ENCODE assay signal across 11 cellular contexts in the genomic region with DNA sequence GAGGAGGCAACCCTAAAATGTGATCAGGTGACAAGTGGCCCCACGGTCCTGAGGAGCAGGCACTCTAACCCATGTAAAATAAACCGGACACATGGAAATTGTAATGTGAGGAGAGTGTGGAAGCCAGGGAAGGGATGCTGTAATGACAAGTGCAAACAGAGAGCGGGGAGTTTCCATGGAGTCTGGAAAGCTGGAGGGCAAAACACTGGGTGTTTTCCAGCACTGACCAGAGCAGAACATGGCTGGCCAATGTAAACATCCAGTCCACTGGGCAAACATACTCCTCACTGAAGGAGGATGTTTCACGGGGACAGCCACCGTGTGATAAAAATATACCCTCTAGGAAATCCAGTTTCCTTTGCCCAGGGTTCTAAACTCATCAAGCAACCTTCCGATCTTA.
DNase-seq lines count a peak whose midpoint lies in the region; ATAC-seq and TF ChIP-seq lines count a peak whose summit lies in the region.
"Had no signal": no experiment of that assay in that cellular context is flagged by ENCODE, and none has a peak within 500 bp of the region (broad histone marks: within the 10 kb centered on the region; RNA-seq: fewer than 3 reads in every experiment).

No MANE protein-coding gene starts in this region.

- H4K91ac ChIP-seq in IMR-90 (ENCODE audit: insufficient read depth, low read depth, low read length), result no peak overlapping the region

- H2BK5ac ChIP-seq in IMR-90 (ENCODE audit: low read depth, low read length, poor library complexity, severe bottlenecking), result no peak overlapping the region

- H3K56ac ChIP-seq in IMR-90 (ENCODE audit: extremely low read depth, insufficient read depth, low read length), result no peak overlapping the region

- H3K36me3 ChIP-seq in IMR-90 (ENCODE audit: control insufficient read depth, insufficient read depth, low read length), result no peaks in the 10 kb centered on the region
- H3K36me3 ChIP-seq in colonic mucosa, result no peaks in the 10 kb centered on the region
- H3K36me3 ChIP-seq: WERI-Rb-1 had no signal

- H3K4me3 ChIP-seq in IMR-90 (ENCODE audit: insufficient read depth, low read depth, low read length), result no peak overlapping the region
- H3K4me3 ChIP-seq in colonic mucosa, result no peak overlapping the region

- dilution Hi-C loops in IMR-90 (cut with HindIII; ENCODE audit: low sequenced_read_pairs, unreplicated experiment), result no loop called here

- H3K4me1 ChIP-seq in IMR-90 (ENCODE audit: control insufficient read depth, insufficient read depth, low read length) (peaks cover 2% of the 10 kb centered on the region; the same call in 1 of the 2 replicates), colonic mucosa (no peaks in the 10 kb centered on the region)

- H3K27ac Mint-ChIP-seq in chondrocyte (ENCODE audit: unreplicated experiment), result peak overlapping the region; percentile 73
- peak overlapping the region; percentile 83 for H3K27ac Mint-ChIP-seq in progenitor cell of endocrine pancreas
- no peak overlapping the region for H3K27ac Mint-ChIP-seq in activated T-helper 17 cell treated with anti-CD3 and anti-CD28 coated beads, Interleukin-2, amount 50 U/mL, for 72 hours

- H3K9me3 Mint-ChIP-seq in chondrocyte (ENCODE audit: low read depth) (peaks cover 3% of the 10 kb centered on the region), progenitor cell of endocrine pancreas (ENCODE audit: low read depth) (no peaks in the 10 kb centered on the region)
- H3K9me3 Mint-ChIP-seq in activated T-helper 17 cell treated with anti-CD3 and anti-CD28 coated beads, Interleukin-2, amount 50 U/mL, for 72 hours, result no peaks in the 10 kb centered on the region

- no peak overlapping the region for H3K4me2 ChIP-seq in IMR-90 (ENCODE audit: low read depth, low read length)

- H3K27me3 ChIP-seq in IMR-90 (ENCODE audit: control insufficient read depth, insufficient read depth, low read length), result no peaks in the 10 kb centered on the region
- H3K27me3 ChIP-seq in colonic mucosa, result no peaks in the 10 kb centered on the region

- BruUV-seq in IMR-90 (replicated peaks; lab: Mats Ljungman, UMichigan), result no TSS peak

- no peak overlapping the region; the same call in 1 of the 2 replicates for H2AK5ac ChIP-seq in IMR-90 (ENCODE audit: low read depth, low read length)

- POLR2A ChIA-PET in IMR-90 (lab: Charles Lee; ENCODE audit: unreplicated experiment), result no interaction called here

- H3K4me3 Mint-ChIP-seq in chondrocyte (ENCODE audit: unreplicated experiment), result no peak overlapping the region
- no peak overlapping the region for H3K4me3 Mint-ChIP-seq in progenitor cell of endocrine pancreas (ENCODE audit: low read depth)
- no peak overlapping the region for H3K4me3 Mint-ChIP-seq in activated T-helper 17 cell treated with anti-CD3 and anti-CD28 coated beads, Interleukin-2, amount 50 U/mL, for 72 hours

- H3K36me3 Mint-ChIP-seq in chondrocyte (ENCODE audit: low read depth) (no peaks in the 10 kb centered on the region), progenitor cell of endocrine pancreas (ENCODE audit: insufficient read depth) (no peaks in the 10 kb centered on the region)
- H3K36me3 Mint-ChIP-seq in activated T-helper 17 cell treated with anti-CD3 and anti-CD28 coated beads, Interleukin-2, amount 50 U/mL, for 72 hours (ENCODE audit: low read depth), result peaks cover 7% of the 10 kb centered on the region

- in situ Hi-C loops in IMR-90 (cut with MboI; ENCODE audit: low sequenced_read_pairs), result no loop called here

- TF ChIP-seq CTCF in IMR-90 (conservative IDR thresholded peaks at IDR 0.05; ENCODE audit: low read depth, low read length), result no peak
- TF ChIP-seq CTCF in chondrocyte (IDR thresholded peaks at IDR 0.05), result no peak
- no peak for TF ChIP-seq CTCF in progenitor cell of endocrine pancreas (IDR thresholded peaks at IDR 0.05; ENCODE audit: unreplicated experiment)
- TF ChIP-seq CTCF in colonic mucosa (IDR thresholded peaks at IDR 0.05), result no peak

- H3K79me1 ChIP-seq in IMR-90 (ENCODE audit: low read depth in 1 of 2, low read length in 2 of 2), result no peaks in the 10 kb centered on the region

- no peak overlapping the region for H4K8ac ChIP-seq in IMR-90 (ENCODE audit: low read depth in 2 of 2, low read length in 2 of 2)

- no peak for TF ChIP-seq POLR2A in IMR-90 (IDR thresholded peaks at IDR 0.05; ENCODE audit: low read depth, low read length)

- ATAC-seq in IMR-90 (ENCODE audit: low read depth), result peak; percentile 57
- no peak for ATAC-seq in activated T-helper 17 cell treated with anti-CD3 and anti-CD28 coated beads, Interleukin-2, amount 50 U/mL, for 72 hours (replicated peaks)
- no peak for ATAC-seq in GM18909 (IDR thresholded peaks at IDR 0.05; ENCODE audit: poor library complexity, unreplicated experiment)
- no peak for ATAC-seq in GM18873 (IDR thresholded peaks at IDR 0.05; ENCODE audit: low FRiP score, unreplicated experiment)

- no peak overlapping the region for H2BK15ac ChIP-seq in IMR-90 (ENCODE audit: low read depth, low read length)

- H2AK9ac ChIP-seq in IMR-90 (replicated peaks; ENCODE audit: low read depth, low read length, poor library complexity), result no peak overlapping the region

- intact Hi-C loops in IMR-90 (cut with micrococcal nuclease) (no loop called here), colonic mucosa (cut with DNase I) (no loop called here)

- DNase-seq in IMR-90 (peak; percentile 53), NCI-H524 treated with DMSO at 0.1 percent for 48 hours (lab: John Stamatoyannopoulos, UW) (peak; percentile 92), chondrocyte (ENCODE audit: low spot score) (no peak), progenitor cell of endocrine pancreas (ENCODE audit: low spot score, unreplicated experiment) (no peak), colonic mucosa (no peak)
- DNase-seq: activated gamma-delta T cell treated with Interleukin-2 at 50 U/mL for 16 hours, kidney, WERI-Rb-1 had no signal

- no peaks in the 10 kb centered on the region for H3K27me3 Mint-ChIP-seq in chondrocyte (ENCODE audit: low read depth)
- no peaks in the 10 kb centered on the region for H3K27me3 Mint-ChIP-seq in progenitor cell of endocrine pancreas
- H3K27me3 Mint-ChIP-seq in activated T-helper 17 cell treated with anti-CD3 and anti-CD28 coated beads, Interleukin-2, amount 50 U/mL, for 72 hours, result no peaks in the 10 kb centered on the region

- TF ChIP-seq RAD21 in IMR-90 (IDR thresholded peaks at IDR 0.05; ENCODE audit: low read length), result no peak

- no peak overlapping the region for H3K23ac ChIP-seq in IMR-90 (ENCODE audit: low read depth, low read length)

- no peaks in the 10 kb centered on the region for H3K9me3 ChIP-seq in IMR-90 (ENCODE audit: control insufficient read depth, insufficient read depth, low read length)
- H3K9me3 ChIP-seq in colonic mucosa, result no peaks in the 10 kb centered on the region

- H3K14ac ChIP-seq in IMR-90 (replicated peaks; ENCODE audit: low read depth, low read length), result no peak overlapping the region

- no peak overlapping the region for H3K18ac ChIP-seq in IMR-90 (ENCODE audit: low read depth, low read length)

- H3K4me1 Mint-ChIP-seq in chondrocyte (ENCODE audit: low read depth) (peaks cover 13% of the 10 kb centered on the region), progenitor cell of endocrine pancreas (ENCODE audit: low read depth) (peaks cover 12% of the 10 kb centered on the region)
- H3K4me1 Mint-ChIP-seq in activated T-helper 17 cell treated with anti-CD3 and anti-CD28 coated beads, Interleukin-2, amount 50 U/mL, for 72 hours, result peaks cover 8% of the 10 kb centered on the region

- H3K9me1 ChIP-seq in IMR-90 (ENCODE audit: insufficient read depth, low read length), result no peaks in the 10 kb centered on the region

- peak overlapping the region; percentile 39 for H2AFZ ChIP-seq in IMR-90 (replicated peaks; ENCODE audit: low read length, poor library complexity)

- no peak overlapping the region for H2BK120ac ChIP-seq in IMR-90 (ENCODE audit: low read depth, low read length)

- WGBS in IMR-90 (ENCODE audit: extremely low coverage in 2 of 2, insufficient read length in 1 of 2), 2 experiments, result 76% methylated on average over 2 of the region's 6 CpGs; no CpG with 5 or more reads in 1 of the 2 experiments

- no peak overlapping the region for H3K4ac ChIP-seq in IMR-90 (ENCODE audit: low read depth, low read length)

- no peaks in the 10 kb centered on the region for H4K20me1 ChIP-seq in IMR-90 (ENCODE audit: insufficient read depth, low read length)

- H3K27ac ChIP-seq in IMR-90 (ENCODE audit: insufficient read depth, low read length), result no peak overlapping the region
- no peak overlapping the region for H3K27ac ChIP-seq in colonic mucosa
- H3K27ac ChIP-seq: WERI-Rb-1 had no signal

- H3K9ac ChIP-seq in IMR-90 (ENCODE audit: low read depth, low read length) (no peak overlapping the region), colonic mucosa (ENCODE audit: low read depth in 2 of 2, low read length in 2 of 2) (no peak overlapping the region)

- H4K5ac ChIP-seq in IMR-90 (ENCODE audit: low read depth, low read length), result no peak overlapping the region

- no peak overlapping the region for H2BK20ac ChIP-seq in IMR-90 (ENCODE audit: low read depth, low read length)

- CTCF ChIA-PET in IMR-90 (lab: Yijun Ruan, JAX), result no interaction called here

TF ChIP-seq in IMR-90, 13 proteins besides CTCF, POLR2A, EP300 and RAD21:
- no peak for TF ChIP-seq USF2 (IDR thresholded peaks at IDR 0.05; ENCODE audit: low read depth, low read length)
- no peak for TF ChIP-seq NFE2L2 (IDR thresholded peaks at IDR 0.05; ENCODE audit: low read depth, low read length)
TF ChIP-seq in IMR-90: peak in this region for 0.

Comparison
In these comparisons a context has a peak if more than half of its experiments do, and no peak if none do; other contexts are left out.
1. DNase-seq: peak in IMR-90 (single experiment) and NCI-H524 treated with DMSO at 0.1 percent for 48 hours (single experiment); none in chondrocyte (single experiment), progenitor cell of endocrine pancreas (single experiment) and colonic mucosa (single experiment).